15 cellular contexts compared by ENCODE assay signal in genomic region chr15:67070150-67070549, GRCh38. TPM values are rescaled to one million over a fixed set of nuclear protein-coding genes. Genes with fewer than 3 reads are reported as not detected.
DNase-seq lines count a peak whose midpoint lies in the region; ATAC-seq, FAIRE-seq and TF ChIP-seq lines count a peak whose summit lies in the region.
"Had no signal": no experiment of that assay in that cellular context is flagged by ENCODE, and none has a peak within 500 bp of the region (broad histone marks: within the 10 kb centered on the region; RNA-seq: fewer than 3 reads in every experiment).

No MANE protein-coding gene starts in this region.

- H3K27me3 Mint-ChIP-seq in activated CD4-positive, alpha-beta T cell treated with anti-CD3 and anti-CD28 coated beads for 36 hours = no peaks in the 10 kb centered on the region
- no peaks in the 10 kb centered on the region for H3K27me3 Mint-ChIP-seq in nephron (ENCODE audit: low read depth)

- POLR2A ChIA-PET in activated CD4-positive, alpha-beta T cell treated with anti-CD3 and anti-CD28 coated beads for 36 hours (lab: Charles Lee) = interaction anchor here (1.9 kb wide), 1 partner anchor 15 kb away, joined by 10 read pairs; no protein-coding TSS in a partner anchor
- POLR2A ChIA-PET in HCT116 (lab: Charles Lee) = interaction anchor here (2.7 kb wide), 1 partner anchor 55 kb away, joined by 12 read pairs; no protein-coding TSS in a partner anchor
- POLR2A ChIA-PET in GM12878 (lab: Charles Lee) = interaction anchor here (0.9 to 7.6 kb wide), 7 partner anchors 11 to 1037 kb away, joined by 3 to 69 read pairs (median 5); no protein-coding TSS in a partner anchor

- peaks cover 22% of the 10 kb centered on the region; the same call in 1 of the 2 replicates for H4K20me1 ChIP-seq in HCT116 (ENCODE audit: insufficient read depth)
- peaks cover 2% of the 10 kb centered on the region; the same call in 1 of the 2 replicates for H4K20me1 ChIP-seq in GM12878 (ENCODE audit: control insufficient read depth, insufficient read depth)

- TF ChIP-seq CTCF in HCT116 (IDR thresholded peaks at IDR 0.05 in 2 of 3, conservative IDR thresholded peaks at IDR 0.05 in 1 of 3; ENCODE audit: borderline replicate concordance in 1 of 3, insufficient read depth in 1 of 3, low read depth in 2 of 3, low read length in 2 of 3) (no peak), GM12878 (IDR thresholded peaks at IDR 0.05 in 2 of 3, conservative IDR thresholded peaks at IDR 0.05 in 1 of 3; ENCODE audit: control insufficient read depth in 2 of 3, extremely low read depth in 1 of 3, insufficient read depth in 1 of 3, low read depth in 3 of 3, low read length in 3 of 3) (no peak), nephron (IDR thresholded peaks at IDR 0.05; ENCODE audit: unreplicated experiment in 3 of 3) (no peak)

- SMC1A ChIA-PET in GM12878 (lab: Charles Lee; ENCODE audit: uncharacterized antibody, unreplicated experiment) = interaction anchor here (0.7 to 9.8 kb wide), 13 partner anchors 11 to 170 kb away, joined by 3 to 192 read pairs (median 4); no protein-coding TSS in a partner anchor

- H3K4me1 Mint-ChIP-seq in activated CD4-positive, alpha-beta T cell treated with anti-CD3 and anti-CD28 coated beads for 36 hours = peaks cover 73% of the 10 kb centered on the region
- peaks cover 63% of the 10 kb centered on the region for H3K4me1 Mint-ChIP-seq in nephron

- no peaks in the 10 kb centered on the region for H3K9me3 Mint-ChIP-seq in activated CD4-positive, alpha-beta T cell treated with anti-CD3 and anti-CD28 coated beads for 36 hours (ENCODE audit: low read depth)
- no peaks in the 10 kb centered on the region for H3K9me3 Mint-ChIP-seq in nephron
- H3K9me3 Mint-ChIP-seq: H9 had no signal

- H3K27me3 ChIP-seq in HCT116 (ENCODE audit: insufficient read depth, low read length) (no peaks in the 10 kb centered on the region), GM12878 (replicated peaks in 1 of 2; ENCODE audit: control insufficient read depth in 2 of 2, insufficient read depth in 2 of 2, low read length in 1 of 2) (no peaks in the 10 kb centered on the region)
- H3K27me3 ChIP-seq: heart right ventricle had no signal

- no peaks in the 10 kb centered on the region for H3K9me2 ChIP-seq in HCT116 (ENCODE audit: insufficient read depth)

- no peak for DNase-seq in activated CD4-positive, alpha-beta T cell treated with anti-CD3 and anti-CD28 coated beads for 36 hours
- no peak for DNase-seq in activated CD4-positive, alpha-beta T cell treated with anti-CD3 and anti-CD28 coated beads for 1 hour
- DNase-seq in HCT116 (ENCODE audit: low read depth, low spot score) (no peak), GM12878 (ENCODE audit: low read depth, low spot score) (no peak), hippocampal formation (lab: John Stamatoyannopoulos, UW) (no peak), iPS-NIHi7 (ENCODE audit: extremely low spot score) (no peak)
- no peak for DNase-seq in activated CD8-positive, alpha-beta memory T cell treated with anti-CD3 and anti-CD28 coated beads, Interleukin-2, amount 50 U/mL, for 48 hours
- DNase-seq: ACHN; effector memory CD4-positive, alpha-beta T cell; H9; heart right ventricle; left ventricle myocardium superior; NCI-H2227 treated with DMSO at 0.1 percent for 48 hours; posterior cingulate gyrus had no signal

- peak overlapping the region; percentile 34 for H3K27ac Mint-ChIP-seq in activated CD4-positive, alpha-beta T cell treated with anti-CD3 and anti-CD28 coated beads for 36 hours
- H3K27ac Mint-ChIP-seq in nephron = peak overlapping the region; percentile 42 to 79 (median 58)
- H3K27ac Mint-ChIP-seq: H9 had no signal

- RAD21 ChIA-PET in HCT116 (lab: Charles Lee; ENCODE audit: low non-redundant PET in 1 of 2, low total read pairs in 2 of 2, uncharacterized antibody in 2 of 2, unreplicated experiment in 2 of 2) = interaction anchor here in 1 of 2 experiments (0.6 kb wide), 1 partner anchor 55 kb away, joined by 5 read pairs; no protein-coding TSS in a partner anchor
- RAD21 ChIA-PET in GM12878 (lab: Charles Lee; ENCODE audit: unreplicated experiment) = interaction anchor here (1.2 to 8.4 kb wide), 7 partner anchors 9 to 122 kb away, joined by 3 to 215 read pairs (median 6); no protein-coding TSS in a partner anchor

- H2AFZ ChIP-seq in HCT116 (ENCODE audit: low read depth, low read length, poor library complexity, severe bottlenecking) (no peak overlapping the region), GM12878 (ENCODE audit: control insufficient read depth, low read depth, low read length) (no peak overlapping the region)

- no peak for FAIRE-seq in GM12878 (lab: Jason Lieb, UNC)

- H3K4me2 ChIP-seq in HCT116 (ENCODE audit: low read length) (peak overlapping the region; percentile 45), GM12878 (ENCODE audit: control insufficient read depth, insufficient read depth) (peak overlapping the region; percentile 75)

- intact Hi-C loops in activated CD4-positive, alpha-beta T cell treated with anti-CD3 and anti-CD28 coated beads for 36 hours (cut with DNase I, micrococcal nuclease) = no loop called here
- intact Hi-C loops in HCT116 (cut with micrococcal nuclease) (no loop called here), GM12878 (cut with micrococcal nuclease; ENCODE audit: unreplicated experiment) (no loop called here)

- no peak overlapping the region for H3K4me3 Mint-ChIP-seq in activated CD4-positive, alpha-beta T cell treated with anti-CD3 and anti-CD28 coated beads for 36 hours
- peak overlapping the region; percentile 58 to 75 (median 71) for H3K4me3 Mint-ChIP-seq in nephron
- H3K4me3 Mint-ChIP-seq: H9 had no signal

- H3K4me1 ChIP-seq in HCT116 (ENCODE audit: control insufficient read depth in 1 of 2, insufficient read depth in 2 of 2, low read length in 2 of 2) (peaks cover 72 to 83% of the 10 kb centered on the region in 2 experiments), GM12878 (ENCODE audit: control insufficient read depth, insufficient read depth, low read length) (peaks cover 51% of the 10 kb centered on the region)

- no peak for TF ChIP-seq RAD21 in HCT116 (IDR thresholded peaks at IDR 0.05; ENCODE audit: low read depth)
- TF ChIP-seq RAD21 in GM12878 (IDR thresholded peaks at IDR 0.05; ENCODE audit: insufficient read depth, low read depth, low read length) = no peak

- H3K79me2 ChIP-seq in HCT116 (ENCODE audit: insufficient read depth, low read length) = peaks cover 93% of the 10 kb centered on the region
- H3K79me2 ChIP-seq in GM12878 (ENCODE audit: control insufficient read depth, insufficient read depth, low read length) = peaks cover 86% of the 10 kb centered on the region

- 96% methylated on average over 5 of the region's 5 CpGs for WGBS in GM12878 (ENCODE audit: insufficient coverage, insufficient replicate concordance, low lambda C conversion rate, missing lambda C conversion rate)

- in situ Hi-C loops in GM12878 (cut with MboI) = no loop called here

- H3K36me3 ChIP-seq in HCT116 (ENCODE audit: control insufficient read depth in 1 of 2, insufficient read depth in 2 of 2, low read length in 2 of 2) = peaks cover 0 to 24% of the 10 kb centered on the region in 2 experiments; a peak in 2 of 4 replicates
- peaks cover 0 to 20% of the 10 kb centered on the region in 2 experiments; a peak in 1 of 4 replicates for H3K36me3 ChIP-seq in GM12878 (ENCODE audit: control insufficient read depth in 2 of 2, insufficient read depth in 2 of 2, low read length in 1 of 2)

- no peaks in the 10 kb centered on the region for H3K9me3 ChIP-seq in HCT116 (ENCODE audit: control insufficient read depth in 1 of 2, insufficient read depth in 1 of 2, low read depth in 1 of 2, low read length in 2 of 2)
- H3K9me3 ChIP-seq in GM12878 (replicated peaks; ENCODE audit: control insufficient read depth, insufficient read depth, low read length) = no peaks in the 10 kb centered on the region
- H3K9me3 ChIP-seq: heart right ventricle had no signal

- peaks cover 25% of the 10 kb centered on the region for H3K36me3 Mint-ChIP-seq in activated CD4-positive, alpha-beta T cell treated with anti-CD3 and anti-CD28 coated beads for 36 hours (ENCODE audit: low read depth)
- peaks cover 25% of the 10 kb centered on the region for H3K36me3 Mint-ChIP-seq in nephron (ENCODE audit: low read depth)

- no peak for TF ChIP-seq POLR2A in HCT116 (IDR thresholded peaks at IDR 0.05; ENCODE audit: borderline replicate concordance, extremely low read depth, insufficient read depth, insufficient read length)
- TF ChIP-seq POLR2A in GM12878 (IDR thresholded peaks at IDR 0.05; ENCODE audit: low read depth, low read length) = no peak

- BruUV-seq in HCT116 (replicated peaks; lab: Mats Ljungman, UMichigan) (no TSS peak), GM12878 (replicated peaks; lab: Mats Ljungman, UMichigan) (no TSS peak)

- no peak overlapping the region for H3K4me3 ChIP-seq in HCT116 (replicated peaks in 1 of 2; ENCODE audit: low read depth in 1 of 2, low read length in 2 of 2)
- peak overlapping the region; percentile 17; the same call in 1 of the 2 replicates for H3K4me3 ChIP-seq in GM12878
- H3K4me3 ChIP-seq: heart right ventricle had no signal

- H3K9ac ChIP-seq in HCT116 (ENCODE audit: low read length) (peak overlapping the region; percentile 13), GM12878 (ENCODE audit: control insufficient read depth, insufficient read depth, low read length) (no peak overlapping the region)

- H3K27ac ChIP-seq in HCT116 (ENCODE audit: low read depth, low read length) (no peak overlapping the region), GM12878 (ENCODE audit: control insufficient read depth, insufficient read depth) (no peak overlapping the region; the same call in none of the 2 replicates)
- H3K27ac ChIP-seq: heart right ventricle had no signal

- no peak for ATAC-seq in activated CD4-positive, alpha-beta T cell treated with anti-CD3 and anti-CD28 coated beads for 36 hours
- ATAC-seq in HCT116 (no peak), GM12878 (no peak)
- ATAC-seq: heart right ventricle, left ventricle myocardium superior had no signal

- CTCF ChIA-PET in activated CD4-positive, alpha-beta T cell treated with anti-CD3 and anti-CD28 coated beads for 36 hours (lab: Charles Lee) = interaction anchor here (0.6 to 6.0 kb wide), 8 partner anchors 10 to 445 kb away, joined by 3 to 45 read pairs (median 4); no protein-coding TSS in a partner anchor
- CTCF ChIA-PET in HCT116 (lab: Charles Lee) = interaction anchor here (0.9 kb wide), 1 partner anchor 124 kb away, joined by 4 read pairs; no protein-coding TSS in a partner anchor
- CTCF ChIA-PET in GM12878 (lab: Yijun Ruan, JAX) = interaction anchor here (0.6 to 4.7 kb wide), 6 partner anchors 10 to 123 kb away, joined by 3 to 57 read pairs (median 4); no protein-coding TSS in a partner anchor

- no peak for TF ChIP-seq EP300 in GM12878 (IDR thresholded peaks at IDR 0.05; ENCODE audit: borderline replicate concordance in 1 of 2, control insufficient read depth in 1 of 2, low read depth in 2 of 2, low read length in 2 of 2)

RNA-seq across cellular contexts. Expression of gene SMAD3, which starts 4.7 kb away (rescaled TPM):
- 10 to 100 TPM; 33.7 to 40.8 TPM for total RNA-seq in activated CD4-positive, alpha-beta T cell treated with anti-CD3 and anti-CD28 coated beads for 36 hours
- total RNA-seq in HCT116 (2021; ENCODE audit: unreplicated experiment) = 89.2 TPM
- polyA plus RNA-seq in HCT116 (2012) = 54.4 and 57.6 TPM in 2 replicates
- total RNA-seq in GM12878 (2013; cell fraction: nucleolus; rRNA removed) = 119 and 128 TPM in 2 replicates
- 12.2 and 15.6 TPM in 2 replicates for total RNA-seq in GM12878 (2014; rRNA removed)
- total RNA-seq in GM12878 (2014; rRNA removed; fragmentation: Illumina TruSeq; extraction: Trizol) = 11.7 and 13.3 TPM in 2 replicates
- total RNA-seq in GM12878 (2021) = 39.9 and 40.0 TPM in 2 replicates
- polyA plus RNA-seq in GM12878 (2011; ENCODE audit: low read depth) = 17.0 TPM
- polyA plus RNA-seq in GM12878 (2011; rRNA removed) = 15.0 and 28.2 TPM in 2 replicates
- 21.5 and 22.5 TPM in 2 replicates for polyA plus RNA-seq in GM12878 (2011; cell fraction: cytosol; rRNA removed)
- 85.6 and 92.9 TPM in 2 replicates for polyA plus RNA-seq in GM12878 (2011; cell fraction: nucleus; rRNA removed)
- 41.6 and 42.7 TPM in 2 replicates for polyA plus RNA-seq in GM12878 (2012)
- 31.9 and 43.2 TPM in 2 replicates for polyA plus RNA-seq in GM12878 (2014; fragmentation: Illumina TruSeq; extraction: Trizol)
- 1 to 10 TPM; 5.6 to 6.6 TPM for polyA plus RNA-seq in GM12878 (2014; fragmentation: Nextera tagmentation; extraction: Ambion mirVana)
- 22.4 and 27.7 TPM in 2 replicates for polyA plus RNA-seq in GM12878 (2014; rRNA removed)
- 10 to 100 TPM in 1 of 2 experiments, 1 to 10 TPM in 1; 8.0 to 18.7 TPM for polyA plus RNA-seq in GM12878 (2016; fragmentation: Nextera tagmentation; extraction: Ambion mirVana)
- 23.3 and 26.4 TPM in 2 replicates for polyA minus RNA-seq in GM12878 (2011; rRNA and poly(A)+ RNA removed)
- 11.1 and 14.3 TPM in 2 replicates for polyA minus RNA-seq in GM12878 (2011; cell fraction: cytosol; rRNA and poly(A)+ RNA removed)
- 17.3 and 26.6 TPM in 2 replicates for polyA minus RNA-seq in GM12878 (2011; cell fraction: nucleus; rRNA and poly(A)+ RNA removed)
